In genomic region chr1:3257788-3258187, GRCh38 we compare ENCODE assay signal across 2 cellular contexts.
TF ChIP-seq lines count a peak whose summit lies in the region.

No MANE protein-coding gene starts in this region.

TF ChIP-seq in HepG2, 621 proteins besides CTCF, POLR2A, EP300 and RAD21:
- TF ChIP-seq MIER2 (CRISPR knock-in tag; IDR thresholded peaks at IDR 0.05) (peak; percentile 89), ZNF546 (CRISPR knock-in tag; conservative IDR thresholded peaks at IDR 0.05) (no peak), ARID4A (CRISPR knock-in tag; IDR thresholded peaks at IDR 0.05; ENCODE audit: borderline replicate concordance) (no peak), ZKSCAN1 (IDR thresholded peaks at IDR 0.05; ENCODE audit: low read length) (peak; percentile 84), ZNF432 (CRISPR knock-in tag; IDR thresholded peaks at IDR 0.05; ENCODE audit: borderline replicate concordance) (no peak)
- TF ChIP-seq, protein P1, sequence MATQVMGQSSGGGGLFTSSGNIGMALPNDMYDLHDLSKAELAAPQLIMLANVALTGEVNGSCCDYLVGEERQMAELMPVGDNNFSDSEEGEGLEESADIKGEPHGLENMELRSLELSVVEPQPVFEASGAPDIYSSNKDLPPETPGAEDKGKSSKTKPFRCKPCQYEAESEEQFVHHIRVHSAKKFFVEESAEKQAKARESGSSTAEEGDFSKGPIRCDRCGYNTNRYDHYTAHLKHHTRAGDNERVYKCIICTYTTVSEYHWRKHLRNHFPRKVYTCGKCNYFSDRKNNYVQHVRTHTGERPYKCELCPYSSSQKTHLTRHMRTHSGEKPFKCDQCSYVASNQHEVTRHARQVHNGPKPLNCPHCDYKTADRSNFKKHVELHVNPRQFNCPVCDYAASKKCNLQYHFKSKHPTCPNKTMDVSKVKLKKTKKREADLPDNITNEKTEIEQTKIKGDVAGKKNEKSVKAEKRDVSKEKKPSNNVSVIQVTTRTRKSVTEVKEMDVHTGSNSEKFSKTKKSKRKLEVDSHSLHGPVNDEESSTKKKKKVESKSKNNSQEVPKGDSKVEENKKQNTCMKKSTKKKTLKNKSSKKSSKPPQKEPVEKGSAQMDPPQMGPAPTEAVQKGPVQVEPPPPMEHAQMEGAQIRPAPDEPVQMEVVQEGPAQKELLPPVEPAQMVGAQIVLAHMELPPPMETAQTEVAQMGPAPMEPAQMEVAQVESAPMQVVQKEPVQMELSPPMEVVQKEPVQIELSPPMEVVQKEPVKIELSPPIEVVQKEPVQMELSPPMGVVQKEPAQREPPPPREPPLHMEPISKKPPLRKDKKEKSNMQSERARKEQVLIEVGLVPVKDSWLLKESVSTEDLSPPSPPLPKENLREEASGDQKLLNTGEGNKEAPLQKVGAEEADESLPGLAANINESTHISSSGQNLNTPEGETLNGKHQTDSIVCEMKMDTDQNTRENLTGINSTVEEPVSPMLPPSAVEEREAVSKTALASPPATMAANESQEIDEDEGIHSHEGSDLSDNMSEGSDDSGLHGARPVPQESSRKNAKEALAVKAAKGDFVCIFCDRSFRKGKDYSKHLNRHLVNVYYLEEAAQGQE (IDR thresholded peaks at IDR 0.05; ENCODE audit: borderline replicate concordance in 1 of 2, low read depth in 1 of 2, low read length in 2 of 2) = peak; percentile 56 to 89

TF ChIP-seq in K562, 482 proteins besides CTCF, POLR2A, EP300 and RAD21:
- TF ChIP-seq ZKSCAN1 (IDR thresholded peaks at IDR 0.05; ENCODE audit: low read depth, low read length) (peak; percentile 91), FOXK2 (conservative IDR thresholded peaks at IDR 0.05 in 1 of 2, IDR thresholded peaks at IDR 0.05 in 1 of 2; ENCODE audit: low read depth in 2 of 2) (no peak), BRCA1 (IDR thresholded peaks at IDR 0.05) (no peak), BRCA1 (CRISPR knock-in tag; IDR thresholded peaks at IDR 0.05) (no peak), EHMT2 (IDR thresholded peaks at IDR 0.05) (peak; percentile 70; the same call in 1 of the 2 replicates), BACH1 (tag; IDR thresholded peaks at IDR 0.05) (no peak)
